ENCODE assay signal across 8 cellular contexts in genomic region chr9:137411670-137412380, GRCh38. TPM values are rescaled to one million over a fixed set of nuclear protein-coding genes. Genes with fewer than 3 reads are reported as not detected.
DNase-seq lines count a peak whose midpoint lies in the region; ATAC-seq and TF ChIP-seq lines count a peak whose summit lies in the region.

No MANE protein-coding gene starts in this region.

- no peaks in the 10 kb centered on the region for H3K79me2 ChIP-seq in H9 (ENCODE audit: insufficient read depth, low read length)

- no peak overlapping the region for H2BK20ac ChIP-seq in H9 (ENCODE audit: low read depth, low read length, poor library complexity, severe bottlenecking)

- peaks cover 1% of the 10 kb centered on the region for H3K23me2 ChIP-seq in H9 (ENCODE audit: insufficient read length, low read depth, low read length, poor library complexity, severe bottlenecking)

- no peak overlapping the region for H3K4me3 ChIP-seq in ovary

- peaks cover 2% of the 10 kb centered on the region; the same call in 1 of the 2 replicates for H3K27me3 Mint-ChIP-seq in H9 (ENCODE audit: low read depth)

- H2BK15ac ChIP-seq in H9 (ENCODE audit: low read depth, low read length) = no peak overlapping the region

- no peak overlapping the region for H3K27ac Mint-ChIP-seq in H9

- no peaks in the 10 kb centered on the region for H3K36me3 ChIP-seq in ovary

- H3K9me3 ChIP-seq in H9 (ENCODE audit: control insufficient read depth, low read depth, low read length) (no peaks in the 10 kb centered on the region), ovary (no peaks in the 10 kb centered on the region)

- H3K18ac ChIP-seq in H9 (ENCODE audit: insufficient read length, low read depth, low read length) = no peak overlapping the region

- no peak overlapping the region for H2AK5ac ChIP-seq in H9 (ENCODE audit: insufficient read length, low read length)

- H4K20me1 ChIP-seq in H9 (ENCODE audit: control insufficient read depth, insufficient read depth, insufficient read length) = no peaks in the 10 kb centered on the region

- H2BK120ac ChIP-seq in H9 (ENCODE audit: low read depth, low read length, poor library complexity, severe bottlenecking) = no peak overlapping the region

- no peak overlapping the region for H2BK5ac ChIP-seq in H9 (ENCODE audit: insufficient read length, low read length)

- H3K4me3 Mint-ChIP-seq in H9 = no peak overlapping the region

- H3K36me3 Mint-ChIP-seq in H9 (ENCODE audit: insufficient read depth in 1 of 3, low read depth in 3 of 3) = no peaks in the 10 kb centered on the region

- H3K4me1 ChIP-seq in H9 (ENCODE audit: insufficient read depth, low read length) (no peaks in the 10 kb centered on the region), ovary (ENCODE audit: insufficient read depth) (peaks cover 18% of the 10 kb centered on the region)

- no peak overlapping the region for H4K91ac ChIP-seq in H9 (ENCODE audit: insufficient read length, low read depth, low read length)

- no peak overlapping the region for H3K4me2 ChIP-seq in H9 (ENCODE audit: insufficient read depth, insufficient read length, low read length)

- no peak for TF ChIP-seq EP300 in ovary (IDR thresholded peaks at IDR 0.05)

- H3T11ph ChIP-seq in H9 (ENCODE audit: low read length) = no peak overlapping the region

- WGBS in H9 (ENCODE audit: extremely low coverage, insufficient read length, low lambda C conversion rate) = no CpG with 5 or more reads among the region's 29 CpGs
- 10 to 20% (median 11%) methylated on average over 25 to 29 of the region's 29 CpGs for WGBS in ovary, 3 donors

- H3K79me1 ChIP-seq in H9 (ENCODE audit: insufficient read depth, low read depth, low read length, poor library complexity, severe bottlenecking) = no peaks in the 10 kb centered on the region

- peak; percentile 73 for ATAC-seq in SK-N-SH treated with all-trans-retinoic acid at 6 μM for 48 hours
- no peak for ATAC-seq in GM18867 (IDR thresholded peaks at IDR 0.05; ENCODE audit: unreplicated experiment)
- no peak for ATAC-seq in GM19324 (IDR thresholded peaks at IDR 0.05; ENCODE audit: low FRiP score, unreplicated experiment)
- no peak for ATAC-seq in HG03520 (IDR thresholded peaks at IDR 0.05; ENCODE audit: unreplicated experiment)

- H3K9ac ChIP-seq in H9 (ENCODE audit: extremely low read depth, insufficient read length, low read length) = no peak overlapping the region

- DNase-seq in AG08395 (ENCODE audit: low spot score) = peak; percentile 78
- peak; percentile 18 for DNase-seq in H9
- DNase-seq in epithelial cell of prostate (ENCODE audit: low read depth, low spot score) = peak; percentile 63
- DNase-seq in ovary = peak; percentile 86 to 88 (median 87)

- H3K4me1 Mint-ChIP-seq in H9 = peaks cover 0 to 3% of the 10 kb centered on the region in 2 experiments; a peak in 1 of 4 replicates

- H2BK12ac ChIP-seq in H9 (ENCODE audit: insufficient read length, low read depth, low read length) = no peak overlapping the region

- no peak overlapping the region for H2AFZ ChIP-seq in H9 (ENCODE audit: low read length)

- H3K23ac ChIP-seq in H9 (ENCODE audit: insufficient read length, low read depth, low read length) = no peak overlapping the region

- no peak overlapping the region for H3K4ac ChIP-seq in H9 (ENCODE audit: low read depth, low read length)

- H3K9me3 Mint-ChIP-seq in H9 = no peaks in the 10 kb centered on the region

- TF ChIP-seq CTCF in H9 (conservative IDR thresholded peaks at IDR 0.05) (no peak), ovary (IDR thresholded peaks at IDR 0.05) (no peak)

- no peak overlapping the region for H3K27ac ChIP-seq in H9 (ENCODE audit: insufficient read length, low read depth, low read length)
- no peak overlapping the region for H3K27ac ChIP-seq in epithelial cell of prostate
- H3K27ac ChIP-seq in ovary = peak overlapping the region; percentile 23 to 53

- H4K5ac ChIP-seq in H9 (ENCODE audit: insufficient read length, low read depth, low read length) = no peak overlapping the region

- no peak for TF ChIP-seq POLR2A in ovary (IDR thresholded peaks at IDR 0.05)

- H3K14ac ChIP-seq in H9 (ENCODE audit: insufficient read depth, low read length) = 0 out of 2 replicates have a peak overlapping the region, but pooled peaks have one; percentile 22

- H3K56ac ChIP-seq in H9 (ENCODE audit: insufficient read length, low read depth, low read length) = no peak overlapping the region

- H4K8ac ChIP-seq in H9 (replicated peaks; ENCODE audit: insufficient read length, low read depth, low read length) = no peak overlapping the region

- intact Hi-C loops in ovary (cut with DNase I) = no loop called here

- no peaks in the 10 kb centered on the region for H3K27me3 ChIP-seq in H9 (ENCODE audit: insufficient read depth, low read length)
- H3K27me3 ChIP-seq in ovary = no peaks in the 10 kb centered on the region

TF ChIP-seq in SK-N-SH treated with all-trans-retinoic acid at 6 μM for 48 hours, 23 proteins besides CTCF, POLR2A, EP300 and RAD21:
- TF ChIP-seq PATZ1 (CRISPR knock-in tag; IDR thresholded peaks at IDR 0.05; ENCODE audit: borderline replicate concordance) (peak; percentile 25; the same call in 1 of the 2 replicates), TCF4 (CRISPR knock-in tag; IDR thresholded peaks at IDR 0.05; ENCODE audit: borderline replicate concordance) (no peak)

RNA-seq across cellular contexts. Expression of gene EXD3, which starts 11.1 kb away (rescaled TPM):
- total RNA-seq in H9 (2021) (13.5 and 15.3 TPM in 2 replicates), ovary (10 to 100 TPM; 19.5 to 30.6 (median 26.2) TPM)
- polyA plus RNA-seq in ovary = 10 to 100 TPM in 1 of 2 donors, 1 to 10 TPM in 1; 1.0 to 19.4 TPM

RNA-seq across cellular contexts. Expression of gene NOXA1, which starts 11.4 kb away (rescaled TPM):
- 1.8 and 2.0 TPM in 2 replicates for total RNA-seq in H9 (2021)
- 10 to 100 TPM in 5 of 7 donors, 1 to 10 TPM in 2; 8.5 to 18.5 (median 13.8) TPM for total RNA-seq in ovary
- 1 to 10 TPM in 1 of 2 donors, not detected in 1; 7.1 TPM for polyA plus RNA-seq in ovary

RNA-seq across cellular contexts. Expression of gene ENTPD8, which starts 29.3 kb away (rescaled TPM):
- total RNA-seq in H9 (2021) (0.77 and 0.90 TPM in 2 replicates), ovary (under 1 TPM in 5 of 7 donors, not detected in 2; 0.10 to 0.57 (median 0.24) TPM)
- polyA plus RNA-seq in ovary = under 1 TPM in 1 of 2 donors, not detected in 1; 0.11 TPM

RNA-seq across cellular contexts. Expression of gene NSMF, which starts 47.3 kb away (rescaled TPM):
- total RNA-seq in H9 (2021) (46.3 and 51.0 TPM in 2 replicates), ovary (10 to 100 TPM; 22.9 to 50.3 (median 35.4) TPM)
- 10 to 100 TPM; 24.0 to 29.5 TPM for polyA plus RNA-seq in ovary

Comparison
In these comparisons a context has a peak if more than half of its experiments do, and no peak if none do; other contexts are left out.
1. DNase-seq: peak in every context shown above with its lines; median percentile 87 in ovary; 78 in AG08395; 63 in epithelial cell of prostate; 18 in H9.
2. H3K27ac ChIP-seq: peak in ovary (2 of 2); none in H9 (single experiment) and epithelial cell of prostate (single experiment).